Comparison of ENCODE assay signal across 8 cellular contexts in genomic region chrX:107716816-107717700, GRCh38. TPM values are rescaled to one million over a fixed set of nuclear protein-coding genes. Genes with fewer than 3 reads are reported as not detected.
DNase-seq lines count a peak whose midpoint lies in the region; ATAC-seq and TF ChIP-seq lines count a peak whose summit lies in the region.

No MANE protein-coding gene starts in this region.

- H3K4me1 Mint-ChIP-seq in CD4-positive, CD25-positive, alpha-beta regulatory T cell: peaks cover 17 to 48% (median 31%) of the 10 kb centered on the region in 4 donors

- peak overlapping the region; percentile 85 for H3K4me3 ChIP-seq in CD4-positive, CD25-positive, alpha-beta regulatory T cell (ENCODE audit: low read depth, low read length)
- H3K4me3 ChIP-seq in SJCRH30: peak overlapping the region; percentile 70
- peak overlapping the region; percentile 75 to 95 for H3K4me3 ChIP-seq in gastroesophageal sphincter
- peak overlapping the region; percentile 74 for H3K4me3 ChIP-seq in suprapubic skin

- peak; percentile 99 for TF ChIP-seq POLR2A in gastroesophageal sphincter (IDR thresholded peaks at IDR 0.05)
- peak; percentile 93 to 97 for TF ChIP-seq POLR2A in suprapubic skin (IDR thresholded peaks at IDR 0.05)

- TF ChIP-seq EP300 in gastroesophageal sphincter (IDR thresholded peaks at IDR 0.05): peak; percentile 80
- TF ChIP-seq EP300 in suprapubic skin (IDR thresholded peaks at IDR 0.05): peak; percentile 49

- peaks cover 18% of the 10 kb centered on the region for H3K27me3 Mint-ChIP-seq in CD4-positive, CD25-positive, alpha-beta regulatory T cell

- peak overlapping the region; percentile 90 to 100 (median 98) for H3K27ac Mint-ChIP-seq in CD4-positive, CD25-positive, alpha-beta regulatory T cell

- peaks cover 0 to 7% (median 0%) of the 10 kb centered on the region in 7 donors for H3K9me3 Mint-ChIP-seq in CD4-positive, CD25-positive, alpha-beta regulatory T cell

- ATAC-seq in CD4-positive, CD25-positive, alpha-beta regulatory T cell (ENCODE audit: low read depth in 2 of 2): peak; percentile 84 to 87
- ATAC-seq in GM19324 (IDR thresholded peaks at IDR 0.05; ENCODE audit: low FRiP score, unreplicated experiment) (peak; percentile 69), HG03442 (IDR thresholded peaks at IDR 0.05; ENCODE audit: unreplicated experiment) (peak; percentile 78), gastroesophageal sphincter (peak; percentile 72)

- peaks cover 29% of the 10 kb centered on the region for H3K36me3 ChIP-seq in CD4-positive, CD25-positive, alpha-beta regulatory T cell (ENCODE audit: control insufficient read depth, insufficient read depth, low read length)
- H3K36me3 ChIP-seq in SJCRH30 (no peaks in the 10 kb centered on the region), gastroesophageal sphincter (peaks cover 0 to 32% of the 10 kb centered on the region in 2 donors), suprapubic skin (peaks cover 26% of the 10 kb centered on the region)

- no peaks in the 10 kb centered on the region for H3K27me3 ChIP-seq in CD4-positive, CD25-positive, alpha-beta regulatory T cell (ENCODE audit: control insufficient read depth, insufficient read depth, low read length)
- H3K27me3 ChIP-seq in SJCRH30 (no peaks in the 10 kb centered on the region), gastroesophageal sphincter (no peaks in the 10 kb centered on the region), suprapubic skin (no peaks in the 10 kb centered on the region)

- TF ChIP-seq CTCF in gastroesophageal sphincter (IDR thresholded peaks at IDR 0.05): peak in 2 of 4 experiments; percentile 10 to 21
- no peak for TF ChIP-seq CTCF in suprapubic skin (IDR thresholded peaks at IDR 0.05)

- peaks cover 30% of the 10 kb centered on the region for H3K36me3 Mint-ChIP-seq in CD4-positive, CD25-positive, alpha-beta regulatory T cell

- 27 to 60% methylated on average over 2 to 5 of the region's 29 CpGs for WGBS in gastroesophageal sphincter (ENCODE audit: low coverage in 1 of 2), 2 donors
- WGBS in suprapubic skin: 40% methylated on average over 18 of the region's 29 CpGs

- H3K4me1 ChIP-seq in CD4-positive, CD25-positive, alpha-beta regulatory T cell (ENCODE audit: control insufficient read depth, insufficient read depth, low read length, poor library complexity, severe bottlenecking): peaks cover 45% of the 10 kb centered on the region
- H3K4me1 ChIP-seq in SJCRH30: peaks cover 3% of the 10 kb centered on the region
- peaks cover 0 to 62% (median 0%) of the 10 kb centered on the region in 3 donors for H3K4me1 ChIP-seq in gastroesophageal sphincter
- peaks cover 22% of the 10 kb centered on the region for H3K4me1 ChIP-seq in suprapubic skin

- peak overlapping the region; percentile 95 to 99 (median 96) for H3K4me3 Mint-ChIP-seq in CD4-positive, CD25-positive, alpha-beta regulatory T cell

- no peaks in the 10 kb centered on the region for H3K9me3 ChIP-seq in CD4-positive, CD25-positive, alpha-beta regulatory T cell (ENCODE audit: control insufficient read depth in 2 of 2, low read length in 2 of 2)
- H3K9me3 ChIP-seq in SJCRH30 (replicated peaks) (no peaks in the 10 kb centered on the region), gastroesophageal sphincter (no peaks in the 10 kb centered on the region), suprapubic skin (no peaks in the 10 kb centered on the region)

- H3K27ac ChIP-seq in CD4-positive, CD25-positive, alpha-beta regulatory T cell (ENCODE audit: insufficient read depth, low read length, poor library complexity, severe bottlenecking): peak overlapping the region; percentile 97
- H3K27ac ChIP-seq in SJCRH30 (peak overlapping the region; percentile 75), gastroesophageal sphincter (peak overlapping the region; percentile 89 to 100 (median 94)), suprapubic skin (peak overlapping the region; percentile 98)

- peak; percentile 83 to 94 (median 93) for DNase-seq in CD4-positive, CD25-positive, alpha-beta regulatory T cell
- DNase-seq in SJCRH30: peak; percentile 56 to 64
- DNase-seq in activated naive CD4-positive, alpha-beta T cell treated with Interleukin-2 at 50 U/mL for 16 hours: peak; percentile 83
- peak in 54 of 56 donors; percentile 5 to 81 (median 56) for DNase-seq in nucleus accumbens (lab: John Stamatoyannopoulos, UW)
- peak; percentile 95 for DNase-seq in suprapubic skin (ENCODE audit: low spot score in 2 of 2)

RNA-seq across cellular contexts. Expression of gene TSC22D3, which starts 58.5 kb away (rescaled TPM):
- 2,718 TPM for total RNA-seq in CD4-positive, CD25-positive, alpha-beta regulatory T cell
- 1,000 to 10,000 TPM in 2 of 4 donors, 100 to 1,000 TPM in 2; 624 to 1,092 (median 913) TPM for polyA plus RNA-seq in CD4-positive, CD25-positive, alpha-beta regulatory T cell
- total RNA-seq in SJCRH30 (2014; rRNA removed; shearing (Covaris generic)): 27.0 and 29.0 TPM in 2 replicates
- total RNA-seq in gastroesophageal sphincter (100 to 1,000 TPM; 561 to 849 (median 691) TPM), suprapubic skin (1,000 to 10,000 TPM in 1 of 4 donors, 100 to 1,000 TPM in 3; 487 to 1,035 (median 681) TPM)

Comparison
In these comparisons a context has a peak if more than half of its experiments do, and no peak if none do; other contexts are left out.
1. Peak in every context shown above with its lines: DNase-seq, ATAC-seq, H3K4me3 ChIP-seq and H3K27ac ChIP-seq.
2. RNA of gene TSC22D3, which starts 58.5 kb away (total RNA-seq): 2,718 TPM in CD4-positive, CD25-positive, alpha-beta regulatory T cell (single experiment), 561 to 849 TPM in gastroesophageal sphincter and 487 to 1,035 TPM in suprapubic skin; 27.0 to 29.0 TPM in SJCRH30; every median in the first group is over 10 times any median in the second.